ENCODE assay signal across 13 cellular contexts in genomic region chr9:101724271-101724670, GRCh38. TPM values are rescaled to one million over a fixed set of nuclear protein-coding genes. Genes with fewer than 3 reads are reported as not detected.
"Had no signal": no experiment of that assay in that cellular context is flagged by ENCODE, and none has a peak within 500 bp of the region (broad histone marks: within the 10 kb centered on the region; RNA-seq: fewer than 3 reads in every experiment).

No MANE protein-coding gene starts in this region.

RNA-seq across cellular contexts. Expression of gene GRIN3A, which starts 14.2 kb away (rescaled TPM):
- total RNA-seq: activated B cell treated with CpG ODN at 0.5 μM for 24 hours; activated CD4-positive, alpha-beta memory T cell treated with anti-CD3 and anti-CD28 coated beads for 36 hours; activated CD4-positive, alpha-beta memory T cell treated with anti-CD3 and anti-CD28 coated beads, Interleukin-2, amount 10 ng/mL, durations not matched to agents 7 days and 5 days; activated CD4-positive, alpha-beta T cell treated with anti-CD3 and anti-CD28 coated beads for 36 hours; activated CD4-positive, alpha-beta T cell treated with anti-CD3 and anti-CD28 coated beads, Interleukin-2, amount 10 ng/mL, durations not matched to agents 24 days and 14 days; activated CD4-positive, alpha-beta T cell treated with anti-CD3 and anti-CD28 coated beads, Interleukin-2, amount 10 ng/mL, durations not matched to agents 7 days and 5 days; activated CD8-positive, alpha-beta memory T cell treated with anti-CD3 and anti-CD28 coated beads for 36 hours; activated CD8-positive, alpha-beta memory T cell treated with anti-CD3 and anti-CD28 coated beads, Interleukin-2, amount 10 ng/mL, durations not matched to agents 7 days and 5 days; activated CD8-positive, alpha-beta T cell treated with anti-CD3 and anti-CD28 coated beads for 36 hours; activated CD8-positive, alpha-beta T cell treated with anti-CD3 and anti-CD28 coated beads, Interleukin-2, amount 10 ng/mL, durations not matched to agents 7 days and 5 days; T-helper 1 cell treated with Interleukin-12 subunit alpha and Interleukin-12 subunit beta and Interleukin-4 antibody, amounts not matched to agents 30 ng/mL and 1 ng/mL, for 36 hours; T-helper 17 cell; T-helper 2 cell treated with Interferon-gamma antibody and Interleukin-4, amounts not matched to agents 100 ng/mL and 5 ng/mL, for 36 hours had no signal
